Comparison of ENCODE assay signal across 11 cellular contexts in the genomic region with DNA sequence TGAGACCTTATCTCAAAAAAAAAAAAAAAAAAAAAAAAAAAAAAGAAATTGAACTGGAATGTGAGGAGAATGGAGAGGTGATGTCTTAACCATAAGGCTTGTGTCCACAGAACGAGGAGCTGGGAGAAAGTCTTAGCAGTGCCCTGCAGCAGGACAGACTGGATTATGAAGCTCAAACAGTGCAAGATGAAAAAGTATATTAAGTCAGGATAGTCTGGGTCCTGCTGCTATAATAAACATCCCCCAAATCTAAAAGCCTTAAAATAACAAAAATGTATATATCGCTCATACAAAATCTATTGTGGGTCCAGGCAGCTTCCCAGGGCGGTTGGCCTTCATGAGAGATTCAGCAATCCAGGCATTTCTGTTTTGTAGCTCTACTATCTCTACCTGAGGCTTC.
"Had no signal": no experiment of that assay in that cellular context is flagged by ENCODE, and none has a peak within 500 bp of the region (broad histone marks: within the 10 kb centered on the region; RNA-seq: fewer than 3 reads in every experiment).

No MANE protein-coding gene starts in this region.

- DNase-seq: GM23248, GOT3, H7, H9, HCEC 1CT, HFFc6 had no signal

- H3K9me3 ChIP-seq: HAP-1 had no signal

- H2AFZ ChIP-seq: GM23248, GM23338 had no signal

- ATAC-seq: GM23338, HCT116 had no signal

- FAIRE-seq: H1, H54 had no signal

- H3K9ac ChIP-seq: GM23248 had no signal

- H3K4me1 ChIP-seq: HAP-1 had no signal

- H3K4me3 ChIP-seq: GM23248, GM23338, HAP-1 had no signal

- H3K36me3 ChIP-seq: HAP-1 had no signal

- H3K4me2 ChIP-seq: GM23338 had no signal

- H3K27ac ChIP-seq: GM23248 had no signal
